9 cellular contexts compared by ENCODE assay signal in genomic region chr16:8962393-8963009, GRCh38. TPM values are rescaled to one million over a fixed set of nuclear protein-coding genes. Genes with fewer than 3 reads are reported as not detected.
DNase-seq lines count a peak whose midpoint lies in the region; ATAC-seq, FAIRE-seq and TF ChIP-seq lines count a peak whose summit lies in the region.
"Had no signal": no experiment of that assay in that cellular context is flagged by ENCODE, and none has a peak within 500 bp of the region (broad histone marks: within the 10 kb centered on the region; RNA-seq: fewer than 3 reads in every experiment).

No MANE protein-coding gene starts in this region.

- no peaks in the 10 kb centered on the region for H3K27me3 ChIP-seq in right atrium auricular region
- H3K27me3 ChIP-seq in KMS-11 (ENCODE audit: insufficient read depth, low read depth) = no peaks in the 10 kb centered on the region

- H3K4me1 Mint-ChIP-seq in osteocyte (ENCODE audit: unreplicated experiment) = peaks cover 49% of the 10 kb centered on the region

- H3K9ac ChIP-seq in KMS-11 = peak overlapping the region; percentile 98

- H3K4me3 Mint-ChIP-seq in osteocyte (ENCODE audit: unreplicated experiment) = peak overlapping the region; percentile 85

- ATAC-seq in left ventricle myocardium superior = no peak

- peak overlapping the region; percentile 49 to 73 for H3K27ac ChIP-seq in right atrium auricular region
- peak overlapping the region; percentile 97 for H3K27ac ChIP-seq in KMS-11

- intact Hi-C loops in left ventricle myocardium superior (cut with micrococcal nuclease) = no loop called here

- no peak for FAIRE-seq in frontal cortex (lab: Jason Lieb, UNC)
- FAIRE-seq: GM18507 had no signal

- no peaks in the 10 kb centered on the region for H3K36me3 Mint-ChIP-seq in osteocyte (ENCODE audit: unreplicated experiment)

- peaks cover 60% of the 10 kb centered on the region for H3K79me2 ChIP-seq in KMS-11 (ENCODE audit: insufficient read depth, low read depth)

- H3K4me3 ChIP-seq in right atrium auricular region = peak overlapping the region; percentile 73 to 78
- H3K4me3 ChIP-seq in KMS-11 (IDR thresholded peaks at IDR 0.05; ENCODE audit: insufficient read depth, low read depth, low read length) = peak overlapping the region; percentile 60

- H3K9me3 Mint-ChIP-seq in osteocyte (ENCODE audit: unreplicated experiment) = no peaks in the 10 kb centered on the region

- H4K20me1 ChIP-seq in KMS-11 (ENCODE audit: insufficient read depth) = peaks cover 47% of the 10 kb centered on the region

- H3K36me3 ChIP-seq in right atrium auricular region (no peaks in the 10 kb centered on the region), KMS-11 (ENCODE audit: insufficient read depth) (no peaks in the 10 kb centered on the region)

- peak; percentile 7 for TF ChIP-seq POLR2A in erythroblast (IDR thresholded peaks at IDR 0.05; ENCODE audit: low read length)

- no peak overlapping the region for H2AFZ ChIP-seq in KMS-11 (ENCODE audit: low read depth)

- H3K9me3 ChIP-seq in right atrium auricular region = no peaks in the 10 kb centered on the region

- peak overlapping the region; percentile 98 for H3K4me2 ChIP-seq in KMS-11

- H3K27ac Mint-ChIP-seq in osteocyte (ENCODE audit: unreplicated experiment) = peak overlapping the region; percentile 65

- TF ChIP-seq CTCF in right atrium auricular region (IDR thresholded peaks at IDR 0.05) (no peak), KMS-11 (conservative IDR thresholded peaks at IDR 0.05; ENCODE audit: low read depth, low read length) (no peak), osteocyte (IDR thresholded peaks at IDR 0.05) (no peak)

- peaks cover 0 to 55% of the 10 kb centered on the region in 2 donors for H3K4me1 ChIP-seq in right atrium auricular region
- H3K4me1 ChIP-seq in KMS-11 (ENCODE audit: low read depth, poor library complexity, severe bottlenecking) = peaks cover 52% of the 10 kb centered on the region

- no peak for DNase-seq in right atrium auricular region (ENCODE audit: low spot score)
- DNase-seq in left ventricle myocardium superior = no peak
- DNase-seq in activated CD8-positive, alpha-beta memory T cell treated with anti-CD3 and anti-CD28 coated beads, Interleukin-2, amount 50 U/mL, for 4 hours = peak; percentile 33
- peak; percentile 56 to 67 for DNase-seq in erythroblast (lab: John Stamatoyannopoulos, UW)
- DNase-seq in osteocyte (ENCODE audit: extremely low spot score, unreplicated experiment) = no peak
- DNase-seq in A172 (ENCODE audit: low spot score) = no peak
- DNase-seq in frontal cortex (ENCODE audit: low spot score in 2 of 2) = no peak

- H3K27me3 Mint-ChIP-seq in osteocyte (ENCODE audit: unreplicated experiment) = no peaks in the 10 kb centered on the region

RNA-seq across cellular contexts. Expression of gene USP7, which starts 1.2 kb away (rescaled TPM):
- total RNA-seq in right atrium auricular region (10 to 100 TPM; 42.2 to 57.4 TPM), left ventricle myocardium superior (68.0 TPM), osteocyte (81.6 and 88.2 TPM in 2 replicates), frontal cortex (79.5 TPM)
- total RNA-seq in A172 (2014; rRNA removed; shearing (Covaris generic)) = 49.8 and 62.1 TPM in 2 replicates

Comparison
In these comparisons a context has a peak if more than half of its experiments do, and no peak if none do; other contexts are left out.
1. DNase-seq: peak in activated CD8-positive, alpha-beta memory T cell treated with anti-CD3 and anti-CD28 coated beads, Interleukin-2, amount 50 U/mL, for 4 hours (single experiment) and erythroblast (2 of 2); none in right atrium auricular region (single experiment), left ventricle myocardium superior (single experiment), osteocyte (single experiment), A172 (single experiment) and frontal cortex (0 of 2).